In genomic region chr17:40038882-40039513, GRCh38 we compare ENCODE assay signal across 8 cellular contexts. TPM values are rescaled to one million over a fixed set of nuclear protein-coding genes. Genes with fewer than 3 reads are reported as not detected.
DNase-seq lines count a peak whose midpoint lies in the region; ATAC-seq, FAIRE-seq and TF ChIP-seq lines count a peak whose summit lies in the region.

No MANE protein-coding gene starts in this region.

- no peak overlapping the region for H3K4me3 ChIP-seq in GM12875 (ENCODE audit: low read depth, low read length)
- H3K4me3 ChIP-seq in Panc1 (ENCODE audit: low read depth in 2 of 2, low read length in 2 of 2): no peak overlapping the region
- no peak overlapping the region for H3K4me3 ChIP-seq in osteoblast (ENCODE audit: insufficient read depth, low read length)

- ATAC-seq in Panc1: peak; percentile 75
- ATAC-seq in HG02852 (IDR thresholded peaks at IDR 0.05; ENCODE audit: unreplicated experiment): no peak

- peak overlapping the region; percentile 38 for H3K4me2 ChIP-seq in osteoblast (ENCODE audit: insufficient read depth, low read length)

- in situ Hi-C loops in Panc1 (cut with HindIII; ENCODE audit: low pct_unique_long_range_greater_than_20kb, low sequenced_read_pairs): no loop called here

- no peak for DNase-seq in Panc1 (ENCODE audit: low read depth, low spot score)
- peak; percentile 89 for DNase-seq in fibroblast of gingiva (ENCODE audit: low read depth)
- peak; percentile 92 for DNase-seq in osteoblast (ENCODE audit: insufficient read length, low spot score, missing footprints)
- DNase-seq in NCI-H2029 (lab: John Stamatoyannopoulos, UW): no peak
- no peak for DNase-seq in frontal cortex (ENCODE audit: low spot score in 2 of 2)
- DNase-seq in activated T-cell treated with anti-CD3 and anti-CD28 coated beads, Interleukin-2, amount 50 U/mL, for 48 hours: no peak

- H4K20me1 ChIP-seq in osteoblast (ENCODE audit: insufficient read depth, low read length): no peaks in the 10 kb centered on the region

- H3K27ac ChIP-seq in Panc1 (ENCODE audit: low read length) (no peak overlapping the region), osteoblast (ENCODE audit: low read depth, low read length) (peak overlapping the region; percentile 46)

- no peaks in the 10 kb centered on the region for H3K9me3 ChIP-seq in Panc1 (ENCODE audit: control insufficient read depth, insufficient read depth, low read depth, low read length)
- no peaks in the 10 kb centered on the region for H3K9me3 ChIP-seq in osteoblast (ENCODE audit: low read depth, low read length)

- no peak for FAIRE-seq in frontal cortex (lab: Jason Lieb, UNC)

- POLR2A ChIA-PET in Panc1 (lab: Charles Lee): interaction anchor here (0.7 kb wide), 1 partner anchor 15 kb away, joined by 3 read pairs; the partner anchor contains the start of gene MED24

- H3K4me1 ChIP-seq in Panc1 (ENCODE audit: control insufficient read depth, insufficient read depth, low read length) (peaks cover 8% of the 10 kb centered on the region; the same call in 1 of the 2 replicates), osteoblast (ENCODE audit: insufficient read depth, low read length) (peaks cover 8% of the 10 kb centered on the region)

- H3K27me3 ChIP-seq in Panc1 (ENCODE audit: control insufficient read depth, insufficient read depth, low read length) (no peaks in the 10 kb centered on the region), osteoblast (ENCODE audit: insufficient read depth, low read length) (no peaks in the 10 kb centered on the region)

- H3K79me2 ChIP-seq in osteoblast (ENCODE audit: insufficient read depth, low read length): no peaks in the 10 kb centered on the region

- CTCF ChIA-PET in Panc1 (lab: Charles Lee): interaction anchor here (2.3 kb wide), 1 partner anchor 73 kb away, joined by 5 read pairs; no protein-coding TSS in a partner anchor

- TF ChIP-seq CTCF in GM12875 (IDR thresholded peaks at IDR 0.05; ENCODE audit: borderline replicate concordance, insufficient read depth, low read depth, low read length) (peak; percentile 33; the same call in 1 of the 2 replicates), Panc1 (IDR thresholded peaks at IDR 0.05) (no peak; the same call in 1 of the 2 replicates), osteoblast (IDR thresholded peaks at IDR 0.05; ENCODE audit: extremely low read depth, low read depth, low read length) (peak; percentile 95)

- intact Hi-C loops in Panc1 (cut with micrococcal nuclease; ENCODE audit: unreplicated experiment): no loop called here

- no peaks in the 10 kb centered on the region for H3K36me3 ChIP-seq in Panc1 (ENCODE audit: control insufficient read depth, insufficient read depth, low read length)
- H3K36me3 ChIP-seq in osteoblast (ENCODE audit: insufficient read depth, low read length): peaks cover 15% of the 10 kb centered on the region

- peak overlapping the region; percentile 47 for H2AFZ ChIP-seq in osteoblast (ENCODE audit: low read length)

- BruUV-seq in Panc1 (replicated peaks; lab: Mats Ljungman, UMichigan): no TSS peak

RNA-seq across cellular contexts. Expression of gene MED24, which starts 15.2 kb away (rescaled TPM):
- total RNA-seq in Panc1 (2021; ENCODE audit: unreplicated experiment) (93.9 TPM), osteoblast (33.6 and 36.6 TPM in 2 replicates), frontal cortex (42.8 TPM)
- polyA plus RNA-seq in Panc1 (2012; ENCODE audit: insufficient read length): 89.2 TPM

RNA-seq across cellular contexts. Expression of gene CSF3, which starts 23.8 kb away (rescaled TPM):
- total RNA-seq in Panc1 (2021; ENCODE audit: unreplicated experiment): not detected
- not detected for polyA plus RNA-seq in Panc1 (2012; ENCODE audit: insufficient read length)
- total RNA-seq in osteoblast: not detected in 2 replicates
- total RNA-seq in frontal cortex: not detected

RNA-seq across cellular contexts. Expression of gene THRA, which starts 23.8 kb away (rescaled TPM):
- total RNA-seq in Panc1 (2021; ENCODE audit: unreplicated experiment) (11.7 TPM), osteoblast (30.6 and 33.3 TPM in 2 replicates), frontal cortex (90.5 TPM)
- polyA plus RNA-seq in Panc1 (2012; ENCODE audit: insufficient read length): 13.6 TPM

RNA-seq across cellular contexts. Expression of gene PSMD3, which starts 58.4 kb away (rescaled TPM):
- total RNA-seq in Panc1 (2021; ENCODE audit: unreplicated experiment) (175 TPM), osteoblast (94.8 and 99.3 TPM in 2 replicates), frontal cortex (77.0 TPM)
- polyA plus RNA-seq in Panc1 (2012; ENCODE audit: insufficient read length): 244 TPM

Comparison
In these comparisons a context has a peak if more than half of its experiments do, and no peak if none do; other contexts are left out.
1. DNase-seq: peak in fibroblast of gingiva (single experiment) and osteoblast (single experiment); none in Panc1 (single experiment), NCI-H2029 (single experiment), frontal cortex (0 of 2) and activated T-cell treated with anti-CD3 and anti-CD28 coated beads, Interleukin-2, amount 50 U/mL, for 48 hours (0 of 2).